11 cellular contexts compared by ENCODE assay signal in genomic region chr1:200367841-200368534, GRCh38. TPM values are rescaled to one million over a fixed set of nuclear protein-coding genes. Genes with fewer than 3 reads are reported as not detected.
A peak's percentile ranks its signal among the peaks of the same experiment; 100 is the strongest.
DNase-seq lines count a peak whose midpoint lies in the region; ATAC-seq and TF ChIP-seq lines count a peak whose summit lies in the region.
"Had no signal": no experiment of that assay in that cellular context is flagged by ENCODE, and none has a peak within 500 bp of the region (broad histone marks: within the 10 kb centered on the region; RNA-seq: fewer than 3 reads in every experiment).

No MANE protein-coding gene starts in this region.

- H3K9me3 ChIP-seq in right atrium auricular region: no peaks in the 10 kb centered on the region

- H3K27ac ChIP-seq in right atrium auricular region (peak overlapping the region in 1 of 2 donors; percentile 46), VCaP (peak overlapping the region; percentile 80; the same call in 1 of the 2 replicates)

- intact Hi-C loops in Right ventricle myocardium inferior (cut with DNase I): no loop called here

- no peak for DNase-seq in Right ventricle myocardium inferior (ENCODE audit: missing footprints)
- no peak for DNase-seq in right atrium auricular region (ENCODE audit: low spot score)
- DNase-seq in iris pigment epithelial cell (ENCODE audit: low read depth): peak; percentile 89
- no peak for DNase-seq in cortex of kidney (lab: John Stamatoyannopoulos, UW)
- no peak for DNase-seq in T-helper 1 cell
- DNase-seq: NCI-H1694 treated with DMSO at 0.1 percent for 48 hours had no signal

- H3K4me1 ChIP-seq in right atrium auricular region: no peaks in the 10 kb centered on the region

- H3K27me3 ChIP-seq in right atrium auricular region: no peaks in the 10 kb centered on the region

- no peaks in the 10 kb centered on the region for H3K36me3 ChIP-seq in right atrium auricular region

- peak; percentile 44 for ATAC-seq in Right ventricle myocardium inferior
- ATAC-seq in HG02571 (IDR thresholded peaks at IDR 0.05; ENCODE audit: unreplicated experiment): no peak
- no peak for ATAC-seq in GM19452 (IDR thresholded peaks at IDR 0.05; ENCODE audit: unreplicated experiment)
- ATAC-seq: GM12878; stimulated activated memory B cell treated with anti-CD40 and anti-IgM and Interleukin-4, amounts not matched to agents 10 μg/mL and 1 μg/mL and 100 μg/mL, for 72 hours had no signal

- TF ChIP-seq CTCF in right atrium auricular region (IDR thresholded peaks at IDR 0.05): no peak
- TF ChIP-seq CTCF in VCaP (conservative IDR thresholded peaks at IDR 0.05): no peak

- no peak overlapping the region for H3K4me3 ChIP-seq in right atrium auricular region
- H3K4me3 ChIP-seq: GM12878 had no signal

RNA-seq across cellular contexts. Expression of gene ZNF281, which starts 41.8 kb away (rescaled TPM):
- total RNA-seq in Right ventricle myocardium inferior: 8.7 TPM
- 10 to 100 TPM in 1 of 2 donors, 1 to 10 TPM in 1; 6.9 to 11.4 TPM for total RNA-seq in right atrium auricular region
